In the genomic region with DNA sequence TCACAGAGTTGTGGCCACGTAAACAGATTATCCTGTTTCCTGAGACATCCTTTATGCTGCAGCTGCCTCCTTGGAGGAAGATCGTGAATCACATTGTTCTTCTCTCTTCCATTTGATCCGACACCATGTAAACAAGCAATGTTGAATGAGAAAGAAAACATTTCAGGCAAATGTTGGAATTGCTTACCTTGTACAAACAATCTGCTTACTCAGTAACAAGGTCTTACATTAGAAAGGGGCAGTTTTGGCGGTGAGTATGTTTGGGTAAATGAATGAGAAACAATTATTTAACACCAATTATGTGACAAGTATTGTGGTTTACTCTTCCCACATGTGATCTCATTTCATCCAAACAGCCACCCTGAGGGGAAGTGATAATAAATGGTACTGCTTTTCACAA, we compare ENCODE assay signal across 18 cellular contexts.
DNase-seq lines count a peak whose midpoint lies in the region; ATAC-seq and TF ChIP-seq lines count a peak whose summit lies in the region.
"Had no signal": no experiment of that assay in that cellular context is flagged by ENCODE, and none has a peak within 500 bp of the region (broad histone marks: within the 10 kb centered on the region; RNA-seq: fewer than 3 reads in every experiment).

No MANE protein-coding gene starts in this region.

- no peak overlapping the region for H3K4me3 Mint-ChIP-seq in stimulated activated memory B cell treated with anti-CD40 and anti-IgM and Interleukin-4, amounts not matched to agents 10 μg/mL and 1 μg/mL and 100 μg/mL, for 72 hours

- peak; percentile 69 for DNase-seq in NCI-H82 (lab: John Stamatoyannopoulos, UW)
- DNase-seq in NCI-H82 treated with DMSO at 0.1 percent for 48 hours (lab: John Stamatoyannopoulos, UW; ENCODE audit: unreplicated experiment) = no peak
- DNase-seq in NCI-H2081 (lab: John Stamatoyannopoulos, UW) = peak; percentile 73 to 90
- peak; percentile 2 for DNase-seq in RPMI7951 (ENCODE audit: low read depth)
- DNase-seq in prostate gland (ENCODE audit: low spot score) = no peak
- DNase-seq in foreskin fibroblast = no peak
- DNase-seq: DMS153, H7, NCI-H2171 treated with DMSO at 0.1 percent for 48 hours, NCI-H510A treated with DMSO at 0.1 percent for 48 hours, Right ventricle myocardium superior had no signal

- no peak for TF ChIP-seq POLR2A in prostate gland (IDR thresholded peaks at IDR 0.05)

- no peak overlapping the region for H3K4me3 ChIP-seq in prostate gland
- H3K4me3 ChIP-seq in foreskin fibroblast (ENCODE audit: low read depth in 1 of 2, low read length in 2 of 2) = no peak overlapping the region
- H3K4me3 ChIP-seq: A549, K562 had no signal

- ATAC-seq in HG02840 (IDR thresholded peaks at IDR 0.05; ENCODE audit: low FRiP score, unreplicated experiment) = no peak
- ATAC-seq in stimulated activated memory B cell treated with anti-CD40 and anti-IgM and Interleukin-4, amounts not matched to agents 10 μg/mL and 1 μg/mL and 100 μg/mL, for 72 hours = no peak
- ATAC-seq: K562, Panc1, SK-N-SH treated with all-trans-retinoic acid at 6 μM for 48 hours had no signal

- H3K9me3 ChIP-seq in prostate gland = no peaks in the 10 kb centered on the region
- H3K9me3 ChIP-seq: A549 had no signal

- 32% methylated on average over 4 of the region's 4 CpGs for WGBS in prostate gland

- intact Hi-C loops in prostate gland (cut with DNase I) = no loop called here

- H3K36me3 Mint-ChIP-seq in stimulated activated memory B cell treated with anti-CD40 and anti-IgM and Interleukin-4, amounts not matched to agents 10 μg/mL and 1 μg/mL and 100 μg/mL, for 72 hours = no peaks in the 10 kb centered on the region

- H3K27me3 Mint-ChIP-seq in stimulated activated memory B cell treated with anti-CD40 and anti-IgM and Interleukin-4, amounts not matched to agents 10 μg/mL and 1 μg/mL and 100 μg/mL, for 72 hours = no peaks in the 10 kb centered on the region

- no peak overlapping the region for H3K27ac Mint-ChIP-seq in stimulated activated memory B cell treated with anti-CD40 and anti-IgM and Interleukin-4, amounts not matched to agents 10 μg/mL and 1 μg/mL and 100 μg/mL, for 72 hours

- H3K4me1 Mint-ChIP-seq in stimulated activated memory B cell treated with anti-CD40 and anti-IgM and Interleukin-4, amounts not matched to agents 10 μg/mL and 1 μg/mL and 100 μg/mL, for 72 hours = no peaks in the 10 kb centered on the region

- H3K9me3 Mint-ChIP-seq in stimulated activated memory B cell treated with anti-CD40 and anti-IgM and Interleukin-4, amounts not matched to agents 10 μg/mL and 1 μg/mL and 100 μg/mL, for 72 hours = no peaks in the 10 kb centered on the region

- no peaks in the 10 kb centered on the region for H3K36me3 ChIP-seq in prostate gland

- TF ChIP-seq CTCF in prostate gland (IDR thresholded peaks at IDR 0.05) (no peak), foreskin fibroblast (IDR thresholded peaks at IDR 0.05; ENCODE audit: low read depth, low read length) (no peak)

- no peaks in the 10 kb centered on the region for H3K27me3 ChIP-seq in prostate gland (replicated peaks; ENCODE audit: insufficient read depth)

- H3K27ac ChIP-seq in prostate gland = no peak overlapping the region
- H3K27ac ChIP-seq: A549, C4-2B had no signal

- H3K4me1 ChIP-seq in prostate gland (replicated peaks) = no peaks in the 10 kb centered on the region
- H3K4me1 ChIP-seq: A549 had no signal

Comparison
In these comparisons a context has a peak if more than half of its experiments do, and no peak if none do; other contexts are left out.
1. DNase-seq: peak in NCI-H82 (single experiment), NCI-H2081 (2 of 2) and RPMI7951 (single experiment); none in NCI-H82 treated with DMSO at 0.1 percent for 48 hours (single experiment), prostate gland (single experiment) and foreskin fibroblast (0 of 2).